ENCODE assay signal across 13 cellular contexts in the genomic region with DNA sequence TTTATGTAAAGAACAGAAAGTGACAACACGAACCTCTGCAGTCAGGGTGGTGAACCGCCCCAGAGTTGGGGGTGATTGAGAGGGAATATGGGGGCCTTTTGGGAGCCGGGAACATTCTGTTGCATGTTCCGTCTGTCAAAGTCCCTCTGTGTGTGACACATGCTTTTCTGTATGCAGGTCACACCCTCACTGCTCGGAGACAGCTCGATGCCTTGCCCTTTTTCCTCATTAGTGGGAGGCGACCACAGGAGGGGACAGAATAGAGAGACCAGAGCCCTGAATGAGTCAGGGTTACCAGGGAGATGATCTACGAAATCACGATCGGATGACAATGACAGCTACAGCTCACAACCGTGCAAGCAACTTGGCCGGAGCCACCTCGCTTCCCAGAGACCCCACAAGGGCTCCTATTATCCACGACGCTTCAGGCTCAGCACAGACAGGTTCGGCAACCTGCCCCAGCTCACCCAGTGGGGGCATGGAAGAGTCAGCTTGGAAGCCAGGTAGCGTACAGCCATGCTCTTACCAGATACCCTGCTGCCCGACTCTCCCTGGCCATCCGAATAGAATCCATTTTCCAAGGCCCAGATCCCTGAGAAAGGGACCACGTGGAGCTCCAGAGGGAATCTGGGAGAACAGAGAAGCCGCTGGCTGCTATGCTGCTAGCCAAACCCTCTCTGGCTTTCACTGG. TPM values are rescaled to one million over a fixed set of nuclear protein-coding genes. Genes with fewer than 3 reads are reported as not detected.
DNase-seq lines count a peak whose midpoint lies in the region; ATAC-seq and TF ChIP-seq lines count a peak whose summit lies in the region.
"Had no signal": no experiment of that assay in that cellular context is flagged by ENCODE, and none has a peak within 500 bp of the region (broad histone marks: within the 10 kb centered on the region; RNA-seq: fewer than 3 reads in every experiment).

No MANE protein-coding gene starts in this region.

- H3K4me1 ChIP-seq in lung (ENCODE audit: control insufficient read depth in 2 of 2, insufficient read depth in 2 of 2, low read length in 2 of 2) = no peaks in the 10 kb centered on the region
- H3K4me1 ChIP-seq: tibial artery had no signal

- H3K4me3 Mint-ChIP-seq in dendritic cell treated with granulocyte-macrophage colony-stimulating factor and Interleukin-4, amounts not matched to agents 40 ng/mL and 50 ng/mL, for 4 days = no peak overlapping the region
- no peak overlapping the region for H3K4me3 Mint-ChIP-seq in HFFc6

- ATAC-seq in lung (ENCODE audit: insufficient read depth, low FRiP score) (no peak), HG02885 (IDR thresholded peaks at IDR 0.05; ENCODE audit: poor library complexity, unreplicated experiment) (no peak)
- ATAC-seq: activated naive CD4-positive, alpha-beta T cell treated with anti-CD3 and anti-CD28 coated beads, Interleukin-2, amount 50 U/mL, for 72 hours had no signal

- no peaks in the 10 kb centered on the region for H3K36me3 ChIP-seq in lung (ENCODE audit: control insufficient read depth in 2 of 2, insufficient read depth in 2 of 2, low read length in 2 of 2)
- H3K36me3 ChIP-seq: tibial artery had no signal

- H3K4me1 Mint-ChIP-seq in dendritic cell treated with granulocyte-macrophage colony-stimulating factor and Interleukin-4, amounts not matched to agents 40 ng/mL and 50 ng/mL, for 4 days (ENCODE audit: low read depth) = peaks cover 70% of the 10 kb centered on the region
- H3K4me1 Mint-ChIP-seq in HFFc6 (ENCODE audit: low read depth) = peaks cover 6% of the 10 kb centered on the region; the same call in 1 of the 2 replicates

- no peaks in the 10 kb centered on the region for H3K27me3 ChIP-seq in lung (ENCODE audit: control insufficient read depth, insufficient read depth)

- no peaks in the 10 kb centered on the region for H3K36me3 Mint-ChIP-seq in dendritic cell treated with granulocyte-macrophage colony-stimulating factor and Interleukin-4, amounts not matched to agents 40 ng/mL and 50 ng/mL, for 4 days (ENCODE audit: low read depth)
- no peaks in the 10 kb centered on the region for H3K36me3 Mint-ChIP-seq in HFFc6 (ENCODE audit: low read depth)
- H3K36me3 Mint-ChIP-seq: activated naive CD4-positive, alpha-beta T cell treated with anti-CD3 and anti-CD28 coated beads, Interleukin-2, amount 50 U/mL, for 72 hours had no signal

- H3K27me3 Mint-ChIP-seq in dendritic cell treated with granulocyte-macrophage colony-stimulating factor and Interleukin-4, amounts not matched to agents 40 ng/mL and 50 ng/mL, for 4 days = peaks cover 1% of the 10 kb centered on the region
- H3K27me3 Mint-ChIP-seq in HFFc6 (ENCODE audit: insufficient read depth) = peaks cover 41% of the 10 kb centered on the region

- intact Hi-C loops in dendritic cell treated with granulocyte-macrophage colony-stimulating factor and Interleukin-4, amounts not matched to agents 40 ng/mL and 50 ng/mL, for 4 days (cut with micrococcal nuclease) = loop anchor here (5.0 kb wide), 1 partner anchor 37 kb away; the partner anchor contains the start of gene TESC

- H3K27ac Mint-ChIP-seq in dendritic cell treated with granulocyte-macrophage colony-stimulating factor and Interleukin-4, amounts not matched to agents 40 ng/mL and 50 ng/mL, for 4 days = peak overlapping the region; percentile 26
- H3K27ac Mint-ChIP-seq in HFFc6 = no peak overlapping the region
- H3K27ac Mint-ChIP-seq: activated naive CD4-positive, alpha-beta T cell treated with anti-CD3 and anti-CD28 coated beads, Interleukin-2, amount 50 U/mL, for 72 hours had no signal

- TF ChIP-seq CTCF in lung (IDR thresholded peaks at IDR 0.05; ENCODE audit: control extremely low read depth, extremely low read depth) (no peak), HFFc6 (IDR thresholded peaks at IDR 0.05) (no peak)

- DNase-seq in CD1c-positive myeloid dendritic cell (ENCODE audit: extremely low spot score) (peak; percentile 28), M059J (ENCODE audit: low read depth) (peak; percentile 13), lung (ENCODE audit: low spot score) (no peak), NCI-H524 treated with DMSO at 0.1 percent for 48 hours (lab: John Stamatoyannopoulos, UW) (no peak), HFFc6 (no peak)
- no peak for DNase-seq in stimulated activated naive CD4-positive, alpha-beta T cell treated with Interleukin-2 at 50 U/mL for 16 hours (lab: John Stamatoyannopoulos, UW)
- DNase-seq: activated CD4-positive, alpha-beta T cell treated with anti-CD3 and anti-CD28 coated beads, Interleukin-2, amount 50 U/mL, for 1 hour; NCI-H226; tibial artery had no signal

- no peak overlapping the region for H3K4me3 ChIP-seq in lung
- H3K4me3 ChIP-seq: coronary artery, tibial artery had no signal

- H3K27ac ChIP-seq in lung (ENCODE audit: low read depth in 1 of 2, low read length in 1 of 2) = peak overlapping the region; percentile 9 to 61
- H3K27ac ChIP-seq: coronary artery, tibial artery had no signal

- 64 to 68% methylated on average over 21 of the region's 21 CpGs for WGBS in lung, 2 donors

- no peaks in the 10 kb centered on the region for H3K9me3 ChIP-seq in lung (ENCODE audit: control insufficient read depth in 2 of 2, insufficient read depth in 1 of 2, low read length in 1 of 2)
- H3K9me3 ChIP-seq: tibial artery had no signal

- H3K9me3 Mint-ChIP-seq in dendritic cell treated with granulocyte-macrophage colony-stimulating factor and Interleukin-4, amounts not matched to agents 40 ng/mL and 50 ng/mL, for 4 days = no peaks in the 10 kb centered on the region
- no peaks in the 10 kb centered on the region for H3K9me3 Mint-ChIP-seq in HFFc6
- H3K9me3 Mint-ChIP-seq: activated naive CD4-positive, alpha-beta T cell treated with anti-CD3 and anti-CD28 coated beads, Interleukin-2, amount 50 U/mL, for 72 hours had no signal

RNA-seq across cellular contexts. Expression of gene TESC, which starts 38.8 kb away (rescaled TPM):
- not detected in 2 replicates for total RNA-seq in M059J (2014; rRNA removed; shearing (Covaris generic))
- 10 to 100 TPM in 1 of 2 donors, 1 to 10 TPM in 1; 9.2 to 17.1 TPM for total RNA-seq in lung
- 10 to 100 TPM in 1 of 2 donors, 1 to 10 TPM in 1; 5.4 to 11.7 TPM for polyA plus RNA-seq in lung
- not detected for total RNA-seq in HFFc6 (2021; fragmentation: NEBNext Ultra II Directional; extraction: Animal tissue kit (Norgen Biotek cat#: 25700))

Comparison
In these comparisons a context has a peak if more than half of its experiments do, and no peak if none do; other contexts are left out.
1. DNase-seq: peak in CD1c-positive myeloid dendritic cell (single experiment) and M059J (single experiment); none in lung (single experiment), NCI-H524 treated with DMSO at 0.1 percent for 48 hours (single experiment), HFFc6 (single experiment) and stimulated activated naive CD4-positive, alpha-beta T cell treated with Interleukin-2 at 50 U/mL for 16 hours (single experiment).
2. RNA of gene TESC, which starts 38.8 kb away (total RNA-seq): 9.2 to 17.1 TPM in lung; not detected in M059J and not detected in HFFc6; every median in the first group is over 4 times any median in the second.